Comparison of ENCODE assay signal across 22 cellular contexts in genomic region chr13:71813187-71813586, GRCh38. TPM values are rescaled to one million over a fixed set of nuclear protein-coding genes. Genes with fewer than 3 reads are reported as not detected.
DNase-seq lines count a peak whose midpoint lies in the region; ATAC-seq and TF ChIP-seq lines count a peak whose summit lies in the region.
"Had no signal": no experiment of that assay in that cellular context is flagged by ENCODE, and none has a peak within 500 bp of the region (broad histone marks: within the 10 kb centered on the region; RNA-seq: fewer than 3 reads in every experiment).

No MANE protein-coding gene starts in this region.

- H3K27ac ChIP-seq in RWPE2 (ENCODE audit: poor library complexity, severe bottlenecking): no peak overlapping the region
- H3K27ac ChIP-seq: BLaER1 had no signal

- TF ChIP-seq CTCF in RWPE2 (IDR thresholded peaks at IDR 0.05; ENCODE audit: poor library complexity, severe bottlenecking) (no peak), epithelial cell of esophagus (IDR thresholded peaks at IDR 0.05; ENCODE audit: insufficient read depth, low read depth, low read length, missing control alignments) (no peak)

- no peak overlapping the region for H3K4me3 ChIP-seq in RWPE2 (ENCODE audit: severe bottlenecking)
- no peak overlapping the region for H3K4me3 ChIP-seq in epithelial cell of esophagus (ENCODE audit: low read length)
- H3K4me3 ChIP-seq: BLaER1, GM12878 had no signal

- ATAC-seq in activated CD4-positive, alpha-beta T cell treated with anti-CD3 and anti-CD28 coated beads for 36 hours: peak; percentile 60
- ATAC-seq in RWPE2 (ENCODE audit: low read depth) (0 out of 3 replicates have a peak, but pooled peaks have one; percentile 25), GM19397 (IDR thresholded peaks at IDR 0.05; ENCODE audit: unreplicated experiment) (no peak), HG03025 (IDR thresholded peaks at IDR 0.05; ENCODE audit: low FRiP score, unreplicated experiment) (no peak)
- ATAC-seq: GM12878 had no signal

- POLR2A ChIA-PET in activated CD4-positive, alpha-beta T cell treated with anti-CD3 and anti-CD28 coated beads for 36 hours (lab: Charles Lee): no interaction called here

- no peaks in the 10 kb centered on the region for H3K9me3 ChIP-seq in RWPE2 (ENCODE audit: severe bottlenecking)
- H3K9me3 ChIP-seq: BE2C, BLaER1 had no signal

- H3K27me3 ChIP-seq in RWPE2 (ENCODE audit: insufficient read depth, poor library complexity, severe bottlenecking): peaks cover 8% of the 10 kb centered on the region
- H3K27me3 ChIP-seq: BE2C, BLaER1 had no signal

- H3K36me3 ChIP-seq in RWPE2 (ENCODE audit: low read depth): no peaks in the 10 kb centered on the region
- H3K36me3 ChIP-seq: BE2C, BLaER1 had no signal

- no peak overlapping the region for H3K27ac Mint-ChIP-seq in activated CD4-positive, alpha-beta T cell treated with anti-CD3 and anti-CD28 coated beads for 36 hours
- H3K27ac Mint-ChIP-seq: CD14-positive monocyte; CD4-positive, alpha-beta memory T cell; CD4-positive, CD25-positive, alpha-beta regulatory T cell; CD8-positive, alpha-beta memory T cell had no signal

- no peaks in the 10 kb centered on the region for H3K36me3 Mint-ChIP-seq in activated CD4-positive, alpha-beta T cell treated with anti-CD3 and anti-CD28 coated beads for 36 hours (ENCODE audit: low read depth)
- H3K36me3 Mint-ChIP-seq: CD14-positive monocyte; CD4-positive, alpha-beta memory T cell; CD4-positive, CD25-positive, alpha-beta regulatory T cell; CD8-positive, alpha-beta memory T cell had no signal

- H3K27me3 Mint-ChIP-seq in activated CD4-positive, alpha-beta T cell treated with anti-CD3 and anti-CD28 coated beads for 36 hours: no peaks in the 10 kb centered on the region
- H3K27me3 Mint-ChIP-seq: CD4-positive, alpha-beta memory T cell; CD4-positive, CD25-positive, alpha-beta regulatory T cell; CD8-positive, alpha-beta memory T cell had no signal

- DNase-seq in activated CD4-positive, alpha-beta T cell treated with anti-CD3 and anti-CD28 coated beads for 36 hours: no peak
- no peak for DNase-seq in activated CD4-positive, alpha-beta T cell treated with anti-CD3 and anti-CD28 coated beads, Interleukin-2, amount 50 U/mL, for 1 hour
- DNase-seq in ELR (ENCODE audit: low read depth): peak; percentile 67
- DNase-seq in RWPE2 (ENCODE audit: low spot score): no peak
- peak; percentile 25 for DNase-seq in epithelial cell of esophagus (ENCODE audit: low read depth)
- no peak for DNase-seq in NCI-H128 (lab: John Stamatoyannopoulos, UW; ENCODE audit: unreplicated experiment)
- DNase-seq: 8988T; ACHN; BE2C; C1 segment of cervical spinal cord; CD4-positive, alpha-beta memory T cell; CD4-positive, CD25-positive, alpha-beta regulatory T cell; CD8-positive, alpha-beta memory T cell; COR-L47; DMS79 treated with DMSO at 0.1 percent for 48 hours; GDM1 had no signal

- no peaks in the 10 kb centered on the region for H3K4me1 Mint-ChIP-seq in activated CD4-positive, alpha-beta T cell treated with anti-CD3 and anti-CD28 coated beads for 36 hours
- H3K4me1 Mint-ChIP-seq: CD14-positive monocyte; CD4-positive, alpha-beta memory T cell; CD4-positive, CD25-positive, alpha-beta regulatory T cell; CD8-positive, alpha-beta memory T cell had no signal

- H3K4me3 Mint-ChIP-seq in activated CD4-positive, alpha-beta T cell treated with anti-CD3 and anti-CD28 coated beads for 36 hours: no peak overlapping the region
- H3K4me3 Mint-ChIP-seq: CD14-positive monocyte; CD4-positive, alpha-beta memory T cell; CD4-positive, CD25-positive, alpha-beta regulatory T cell; CD8-positive, alpha-beta memory T cell had no signal

- no peaks in the 10 kb centered on the region for H3K9me3 Mint-ChIP-seq in activated CD4-positive, alpha-beta T cell treated with anti-CD3 and anti-CD28 coated beads for 36 hours (ENCODE audit: low read depth)

- CTCF ChIA-PET in activated CD4-positive, alpha-beta T cell treated with anti-CD3 and anti-CD28 coated beads for 36 hours (lab: Charles Lee): no interaction called here

- intact Hi-C loops in activated CD4-positive, alpha-beta T cell treated with anti-CD3 and anti-CD28 coated beads for 36 hours (cut with DNase I, micrococcal nuclease): no loop called here

- H3K4me1 ChIP-seq in RWPE2 (ENCODE audit: insufficient read depth, poor library complexity, severe bottlenecking): no peaks in the 10 kb centered on the region
- H3K4me1 ChIP-seq: BLaER1 had no signal

RNA-seq across cellular contexts. Expression of gene DACH1, which starts 53.8 kb away (rescaled TPM):
- total RNA-seq in activated CD4-positive, alpha-beta T cell treated with anti-CD3 and anti-CD28 coated beads for 36 hours: under 1 TPM; 0.09 to 0.21 TPM
- total RNA-seq: CD4-positive, alpha-beta memory T cell; CD8-positive, alpha-beta memory T cell; G401 had no signal

Comparison
In these comparisons a context has a peak if more than half of its experiments do, and no peak if none do; other contexts are left out.
1. ATAC-seq: peak in activated CD4-positive, alpha-beta T cell treated with anti-CD3 and anti-CD28 coated beads for 36 hours (single experiment) and RWPE2 (single experiment); none in GM19397 (single experiment) and HG03025 (single experiment).
2. DNase-seq: peak in ELR (single experiment) and epithelial cell of esophagus (single experiment); none in activated CD4-positive, alpha-beta T cell treated with anti-CD3 and anti-CD28 coated beads for 36 hours (single experiment), activated CD4-positive, alpha-beta T cell treated with anti-CD3 and anti-CD28 coated beads, Interleukin-2, amount 50 U/mL, for 1 hour (single experiment), RWPE2 (single experiment) and NCI-H128 (single experiment).